Comparison of ENCODE assay signal across 1 cellular context in genomic region chr10:86221442-86222335, GRCh38.
TF ChIP-seq lines count a peak whose summit lies in the region.

No MANE protein-coding gene starts in this region.

TF ChIP-seq in H1, 55 proteins besides CTCF, POLR2A, EP300 and RAD21:
- TF ChIP-seq CBX5 (IDR thresholded peaks at IDR 0.05; ENCODE audit: low read depth, low read length) (no peak), RNF2 (IDR thresholded peaks at IDR 0.05; ENCODE audit: borderline replicate concordance, low read depth, low read length, missing control alignments, poor library complexity, severe bottlenecking) (no peak), FOSL1 (IDR thresholded peaks at IDR 0.05; ENCODE audit: insufficient read depth, low read depth, low read length) (no peak), CBX8 (IDR thresholded peaks at IDR 0.05; ENCODE audit: borderline replicate concordance, low read depth, low read length) (no peak), SUZ12 (IDR thresholded peaks at IDR 0.05; ENCODE audit: low read length) (no peak), NANOG (IDR thresholded peaks at IDR 0.05; ENCODE audit: insufficient read depth, low read depth, low read length, poor library complexity, severe bottlenecking) (no peak), SAP30 (IDR thresholded peaks at IDR 0.05; ENCODE audit: insufficient read depth, insufficient replicate concordance, low read length) (no peak), CTBP2 (IDR thresholded peaks at IDR 0.05; ENCODE audit: borderline replicate concordance, insufficient read depth, insufficient read length, low read length) (no peak), RXRA (IDR thresholded peaks at IDR 0.05; ENCODE audit: insufficient read depth, low read depth, low read length) (no peak), HDAC2 (IDR thresholded peaks at IDR 0.05; ENCODE audit: borderline replicate concordance in 1 of 2, low read depth in 2 of 2, low read length in 2 of 2) (no peak), POLR2AphosphoS5 (IDR thresholded peaks at IDR 0.05; ENCODE audit: low read depth, low read length) (no peak), BACH1 (IDR thresholded peaks at IDR 0.05; ENCODE audit: low read length) (no peak), KDM5A (IDR thresholded peaks at IDR 0.05; ENCODE audit: low read length) (no peak), SP2 (IDR thresholded peaks at IDR 0.05; ENCODE audit: low read length) (no peak), HDAC6 (IDR thresholded peaks at IDR 0.05; ENCODE audit: low read depth, low read length) (no peak), YY1 (IDR thresholded peaks at IDR 0.05; ENCODE audit: low read depth, low read length) (no peak), KDM1A (IDR thresholded peaks at IDR 0.05; ENCODE audit: borderline replicate concordance, low read length) (no peak), JUND (IDR thresholded peaks at IDR 0.05; ENCODE audit: low read length) (no peak), SIN3A (conservative IDR thresholded peaks at IDR 0.05 in 1 of 2, IDR thresholded peaks at IDR 0.05 in 1 of 2; ENCODE audit: low read depth in 1 of 2, low read length in 2 of 2) (no peak), JUN (IDR thresholded peaks at IDR 0.05; ENCODE audit: low read depth, low read length) (no peak)
